Comparison of ENCODE assay signal across 3 cellular contexts in the genomic region with DNA sequence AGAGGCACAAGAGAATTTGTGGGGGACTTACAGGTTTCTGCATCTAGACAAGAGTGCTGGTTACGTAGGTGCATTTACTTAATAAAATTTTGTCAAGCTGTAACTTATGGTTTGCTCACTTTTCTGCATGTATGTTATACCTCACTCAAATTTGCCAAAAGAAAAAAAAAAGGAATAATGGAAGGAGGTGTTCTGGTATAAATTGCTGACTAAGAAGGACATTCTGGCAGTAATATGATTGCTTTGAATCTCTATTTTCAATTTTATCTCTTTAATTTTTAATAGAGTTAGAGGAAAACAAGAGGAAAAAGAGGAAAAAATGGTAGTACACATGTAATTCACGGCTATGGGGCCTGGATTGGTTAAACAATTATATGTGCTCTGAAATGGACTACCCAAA.
TF ChIP-seq lines count a peak whose summit lies in the region.

No MANE protein-coding gene starts in this region.

TF ChIP-seq in liver, 16 proteins besides CTCF, POLR2A, EP300 and RAD21:
- no peak for TF ChIP-seq FOXA2 (IDR thresholded peaks at IDR 0.05)
- TF ChIP-seq, protein P1, sequence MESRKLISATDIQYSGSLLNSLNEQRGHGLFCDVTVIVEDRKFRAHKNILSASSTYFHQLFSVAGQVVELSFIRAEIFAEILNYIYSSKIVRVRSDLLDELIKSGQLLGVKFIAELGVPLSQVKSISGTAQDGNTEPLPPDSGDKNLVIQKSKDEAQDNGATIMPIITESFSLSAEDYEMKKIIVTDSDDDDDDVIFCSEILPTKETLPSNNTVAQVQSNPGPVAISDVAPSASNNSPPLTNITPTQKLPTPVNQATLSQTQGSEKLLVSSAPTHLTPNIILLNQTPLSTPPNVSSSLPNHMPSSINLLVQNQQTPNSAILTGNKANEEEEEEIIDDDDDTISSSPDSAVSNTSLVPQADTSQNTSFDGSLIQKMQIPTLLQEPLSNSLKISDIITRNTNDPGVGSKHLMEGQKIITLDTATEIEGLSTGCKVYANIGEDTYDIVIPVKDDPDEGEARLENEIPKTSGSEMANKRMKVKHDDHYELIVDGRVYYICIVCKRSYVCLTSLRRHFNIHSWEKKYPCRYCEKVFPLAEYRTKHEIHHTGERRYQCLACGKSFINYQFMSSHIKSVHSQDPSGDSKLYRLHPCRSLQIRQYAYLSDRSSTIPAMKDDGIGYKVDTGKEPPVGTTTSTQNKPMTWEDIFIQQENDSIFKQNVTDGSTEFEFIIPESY (IDR thresholded peaks at IDR 0.05) = no peak
- TF ChIP-seq SP1 (IDR thresholded peaks at IDR 0.05) = no peak
- TF ChIP-seq YY1 (IDR thresholded peaks at IDR 0.05) = no peak
- TF ChIP-seq NR2F2 (IDR thresholded peaks at IDR 0.05) = no peak
- no peak for TF ChIP-seq HNF4G (IDR thresholded peaks at IDR 0.05)
- TF ChIP-seq, protein P2, sequence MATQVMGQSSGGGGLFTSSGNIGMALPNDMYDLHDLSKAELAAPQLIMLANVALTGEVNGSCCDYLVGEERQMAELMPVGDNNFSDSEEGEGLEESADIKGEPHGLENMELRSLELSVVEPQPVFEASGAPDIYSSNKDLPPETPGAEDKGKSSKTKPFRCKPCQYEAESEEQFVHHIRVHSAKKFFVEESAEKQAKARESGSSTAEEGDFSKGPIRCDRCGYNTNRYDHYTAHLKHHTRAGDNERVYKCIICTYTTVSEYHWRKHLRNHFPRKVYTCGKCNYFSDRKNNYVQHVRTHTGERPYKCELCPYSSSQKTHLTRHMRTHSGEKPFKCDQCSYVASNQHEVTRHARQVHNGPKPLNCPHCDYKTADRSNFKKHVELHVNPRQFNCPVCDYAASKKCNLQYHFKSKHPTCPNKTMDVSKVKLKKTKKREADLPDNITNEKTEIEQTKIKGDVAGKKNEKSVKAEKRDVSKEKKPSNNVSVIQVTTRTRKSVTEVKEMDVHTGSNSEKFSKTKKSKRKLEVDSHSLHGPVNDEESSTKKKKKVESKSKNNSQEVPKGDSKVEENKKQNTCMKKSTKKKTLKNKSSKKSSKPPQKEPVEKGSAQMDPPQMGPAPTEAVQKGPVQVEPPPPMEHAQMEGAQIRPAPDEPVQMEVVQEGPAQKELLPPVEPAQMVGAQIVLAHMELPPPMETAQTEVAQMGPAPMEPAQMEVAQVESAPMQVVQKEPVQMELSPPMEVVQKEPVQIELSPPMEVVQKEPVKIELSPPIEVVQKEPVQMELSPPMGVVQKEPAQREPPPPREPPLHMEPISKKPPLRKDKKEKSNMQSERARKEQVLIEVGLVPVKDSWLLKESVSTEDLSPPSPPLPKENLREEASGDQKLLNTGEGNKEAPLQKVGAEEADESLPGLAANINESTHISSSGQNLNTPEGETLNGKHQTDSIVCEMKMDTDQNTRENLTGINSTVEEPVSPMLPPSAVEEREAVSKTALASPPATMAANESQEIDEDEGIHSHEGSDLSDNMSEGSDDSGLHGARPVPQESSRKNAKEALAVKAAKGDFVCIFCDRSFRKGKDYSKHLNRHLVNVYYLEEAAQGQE (IDR thresholded peaks at IDR 0.05) = no peak
- TF ChIP-seq MAX (IDR thresholded peaks at IDR 0.05) = no peak
- no peak for TF ChIP-seq HNF4A (conservative IDR thresholded peaks at IDR 0.05)
- no peak for TF ChIP-seq RXRA (IDR thresholded peaks at IDR 0.05)
- TF ChIP-seq, protein P3, sequence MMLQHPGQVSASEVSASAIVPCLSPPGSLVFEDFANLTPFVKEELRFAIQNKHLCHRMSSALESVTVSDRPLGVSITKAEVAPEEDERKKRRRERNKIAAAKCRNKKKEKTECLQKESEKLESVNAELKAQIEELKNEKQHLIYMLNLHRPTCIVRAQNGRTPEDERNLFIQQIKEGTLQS (IDR thresholded peaks at IDR 0.05) = no peak
- no peak for TF ChIP-seq JUND (IDR thresholded peaks at IDR 0.05)
- no peak for TF ChIP-seq FOXA1 (IDR thresholded peaks at IDR 0.05)
- TF ChIP-seq TAF1 (conservative IDR thresholded peaks at IDR 0.05) = no peak
- no peak for TF ChIP-seq GABPA (IDR thresholded peaks at IDR 0.05 in 1 of 2, conservative IDR thresholded peaks at IDR 0.05 in 1 of 2)
- TF ChIP-seq EGR1 (IDR thresholded peaks at IDR 0.05; ENCODE audit: low read depth in 2 of 2) = no peak

TF ChIP-seq in HepG2, 621 proteins besides CTCF, POLR2A, EP300 and RAD21:
- TF ChIP-seq MAFK (conservative IDR thresholded peaks at IDR 0.05 in 1 of 2, IDR thresholded peaks at IDR 0.05 in 1 of 2; ENCODE audit: low read length in 2 of 2) (peak in 1 of 2 experiments; percentile 54; a peak in 2 of 4 replicates), HNF4G (IDR thresholded peaks at IDR 0.05; ENCODE audit: borderline replicate concordance, low read depth, low read length) (no peak), HNF4G (CRISPR knock-in tag; IDR thresholded peaks at IDR 0.05; ENCODE audit: borderline replicate concordance, low read depth) (no peak)
TF ChIP-seq in HepG2: peak in this region for 1.

TF ChIP-seq in K562, 482 proteins besides CTCF, POLR2A, EP300 and RAD21:
- TF ChIP-seq, protein P4, sequence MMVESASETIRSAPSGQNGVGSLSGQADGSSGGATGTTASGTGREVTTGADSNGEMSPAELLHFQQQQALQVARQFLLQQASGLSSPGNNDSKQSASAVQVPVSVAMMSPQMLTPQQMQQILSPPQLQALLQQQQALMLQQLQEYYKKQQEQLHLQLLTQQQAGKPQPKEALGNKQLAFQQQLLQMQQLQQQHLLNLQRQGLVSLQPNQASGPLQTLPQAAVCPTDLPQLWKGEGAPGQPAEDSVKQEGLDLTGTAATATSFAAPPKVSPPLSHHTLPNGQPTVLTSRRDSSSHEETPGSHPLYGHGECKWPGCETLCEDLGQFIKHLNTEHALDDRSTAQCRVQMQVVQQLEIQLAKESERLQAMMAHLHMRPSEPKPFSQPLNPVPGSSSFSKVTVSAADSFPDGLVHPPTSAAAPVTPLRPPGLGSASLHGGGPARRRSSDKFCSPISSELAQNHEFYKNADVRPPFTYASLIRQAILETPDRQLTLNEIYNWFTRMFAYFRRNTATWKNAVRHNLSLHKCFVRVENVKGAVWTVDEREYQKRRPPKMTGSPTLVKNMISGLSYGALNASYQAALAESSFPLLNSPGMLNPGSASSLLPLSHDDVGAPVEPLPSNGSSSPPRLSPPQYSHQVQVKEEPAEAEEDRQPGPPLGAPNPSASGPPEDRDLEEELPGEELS (CRISPR knock-in tag; IDR thresholded peaks at IDR 0.05; ENCODE audit: borderline replicate concordance) = no peak
- TF ChIP-seq ZNF740 (CRISPR knock-in tag; IDR thresholded peaks at IDR 0.05) (no peak), ZNF740 (tag; IDR thresholded peaks at IDR 0.05) (no peak), MAFG (tag; conservative IDR thresholded peaks at IDR 0.05) (0 out of 2 replicates have a peak, but pooled peaks have one; percentile 15), ZNF316 (IDR thresholded peaks at IDR 0.05) (peak; percentile 52), C11orf30 (IDR thresholded peaks at IDR 0.05; ENCODE audit: low read depth) (peak; percentile 16; the same call in 1 of the 2 replicates), DACH1 (IDR thresholded peaks at IDR 0.05; ENCODE audit: partially characterized antibody) (no peak)
